ENCODE assay signal across 1 cellular context in the genomic region with DNA sequence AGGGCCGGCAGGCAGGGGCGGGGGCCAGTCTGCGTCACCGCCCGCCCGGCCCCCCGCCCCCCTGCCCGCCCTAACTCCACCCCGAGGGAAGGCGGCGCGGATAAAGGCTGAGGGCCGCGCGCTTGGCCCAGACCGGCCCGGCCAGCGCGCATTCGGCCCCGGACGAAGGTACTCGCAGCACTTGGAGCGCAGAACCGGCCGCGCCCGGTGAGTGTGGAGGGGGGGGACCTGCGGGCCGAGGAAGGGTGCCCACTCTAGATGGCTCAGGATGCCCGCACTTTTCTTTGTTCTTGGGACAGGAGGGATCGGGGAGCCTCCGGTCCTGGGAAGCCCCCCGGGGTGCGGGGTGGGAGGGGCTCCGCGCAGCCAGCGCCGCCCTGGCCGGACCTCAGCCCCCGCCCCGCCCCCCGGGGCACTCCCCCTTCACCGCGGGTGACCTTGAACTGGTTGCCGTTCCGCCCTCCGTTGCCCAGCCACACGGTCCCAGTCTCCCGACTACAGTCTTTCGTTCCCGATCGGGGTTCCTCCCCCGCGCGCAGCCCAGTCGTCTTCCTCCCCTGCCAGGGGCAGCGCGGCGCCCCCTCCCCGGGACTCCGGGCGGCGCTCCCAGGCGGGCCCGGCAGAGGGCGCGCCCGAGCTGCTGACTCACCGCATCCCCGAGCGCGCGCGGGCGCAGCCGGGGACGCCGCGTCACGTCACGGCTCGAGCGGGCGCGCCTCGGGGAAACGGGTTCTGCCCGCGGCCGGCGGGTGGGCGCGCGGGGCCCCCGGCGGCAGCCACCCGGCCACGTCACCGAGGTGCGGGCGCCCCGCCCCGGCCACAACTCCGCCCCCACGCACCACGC.
A peak's percentile ranks its signal among the peaks of the same experiment; 100 is the strongest.
TF ChIP-seq lines count a peak whose summit lies in the region.

Gene MIDN (plus strand): TSS at position 130 of the 844 bp plus-strand sequence. CDS start 1,714 bp downstream, outside the sequence.

TF ChIP-seq in HEK293, 187 proteins besides CTCF, POLR2A, EP300 and RAD21 (continued from another document and continues in another):
- TF ChIP-seq ZNF518A (tag by site-specific recombination; conservative IDR thresholded peaks at IDR 0.05; ENCODE audit: low read depth) (no peak), ZNF433 (tag by site-specific recombination; IDR thresholded peaks at IDR 0.05; ENCODE audit: low read depth) (no peak), ZNF514 (tag by site-specific recombination; IDR thresholded peaks at IDR 0.05) (no peak), TCF7L2 (IDR thresholded peaks at IDR 0.05; ENCODE audit: borderline replicate concordance, low read depth, low read length) (no peak), HOXA7 (CRISPR knock-in tag; IDR thresholded peaks at IDR 0.05; ENCODE audit: borderline replicate concordance) (no peak), BCL6B (tag by site-specific recombination; IDR thresholded peaks at IDR 0.05) (no peak), ZBTB8A (tag by site-specific recombination; IDR thresholded peaks at IDR 0.05) (peak; percentile 85), ZNF350 (tag by site-specific recombination; IDR thresholded peaks at IDR 0.05) (no peak), TRIM28 (IDR thresholded peaks at IDR 0.05; ENCODE audit: borderline replicate concordance, low read length) (no peak), ZNF600 (tag by site-specific recombination; IDR thresholded peaks at IDR 0.05) (peak; percentile 78), ZNF639 (tag by site-specific recombination; IDR thresholded peaks at IDR 0.05) (0 out of 2 replicates have a peak, but pooled peaks have one; percentile 18), ZNF211 (tag by site-specific recombination; IDR thresholded peaks at IDR 0.05; ENCODE audit: low read depth) (no peak), ZBTB20 (tag by site-specific recombination; IDR thresholded peaks at IDR 0.05) (no peak; the same call in 1 of the 2 replicates), ZNF670 (tag by site-specific recombination; IDR thresholded peaks at IDR 0.05; ENCODE audit: low read depth) (no peak), KLF10 (tag by site-specific recombination; IDR thresholded peaks at IDR 0.05) (peak; percentile 94), ZNF560 (tag by site-specific recombination; IDR thresholded peaks at IDR 0.05; ENCODE audit: borderline replicate concordance) (no peak), GLI4 (tag by site-specific recombination; IDR thresholded peaks at IDR 0.05) (no peak), KLF9 (tag by site-specific recombination; IDR thresholded peaks at IDR 0.05; ENCODE audit: low read depth) (peak; percentile 98), ELK4 (IDR thresholded peaks at IDR 0.05; ENCODE audit: borderline replicate concordance, low read depth, low read length) (no peak), ZNF416 (tag by site-specific recombination; IDR thresholded peaks at IDR 0.05) (no peak), ZNF548 (tag by site-specific recombination; IDR thresholded peaks at IDR 0.05) (no peak), GFI1B (tag by site-specific recombination; IDR thresholded peaks at IDR 0.05) (no peak), OSR2 (tag by site-specific recombination; IDR thresholded peaks at IDR 0.05) (0 out of 2 replicates have a peak, but pooled peaks have one; percentile 17), ZFP3 (tag by site-specific recombination; IDR thresholded peaks at IDR 0.05; ENCODE audit: low read depth) (no peak), ZNF10 (tag by site-specific recombination; IDR thresholded peaks at IDR 0.05) (no peak), ZNF174 (tag by site-specific recombination; IDR thresholded peaks at IDR 0.05) (no peak), ZNF404 (tag by site-specific recombination; IDR thresholded peaks at IDR 0.05) (no peak), ZNF157 (tag by site-specific recombination; IDR thresholded peaks at IDR 0.05) (no peak), SP2 (tag by site-specific recombination; IDR thresholded peaks at IDR 0.05) (peak; percentile 71), ZNF654 (tag by site-specific recombination; IDR thresholded peaks at IDR 0.05; ENCODE audit: low read depth) (no peak), SP3 (tag by site-specific recombination; IDR thresholded peaks at IDR 0.05) (peak; percentile 93), ZNF155 (tag by site-specific recombination; IDR thresholded peaks at IDR 0.05) (no peak)
- TF ChIP-seq, protein P1, sequence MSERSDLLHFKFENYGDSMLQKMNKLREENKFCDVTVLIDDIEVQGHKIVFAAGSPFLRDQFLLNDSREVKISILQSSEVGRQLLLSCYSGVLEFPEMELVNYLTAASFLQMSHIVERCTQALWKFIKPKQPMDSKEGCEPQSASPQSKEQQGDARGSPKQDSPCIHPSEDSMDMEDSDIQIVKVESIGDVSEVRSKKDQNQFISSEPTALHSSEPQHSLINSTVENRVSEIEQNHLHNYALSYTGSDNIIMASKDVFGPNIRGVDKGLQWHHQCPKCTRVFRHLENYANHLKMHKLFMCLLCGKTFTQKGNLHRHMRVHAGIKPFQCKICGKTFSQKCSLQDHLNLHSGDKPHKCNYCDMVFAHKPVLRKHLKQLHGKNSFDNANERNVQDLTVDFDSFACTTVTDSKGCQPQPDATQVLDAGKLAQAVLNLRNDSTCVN (tag by site-specific recombination; optimal IDR thresholded peaks at IDR 0.05), result peak; percentile 74
- TF ChIP-seq, protein P2, sequence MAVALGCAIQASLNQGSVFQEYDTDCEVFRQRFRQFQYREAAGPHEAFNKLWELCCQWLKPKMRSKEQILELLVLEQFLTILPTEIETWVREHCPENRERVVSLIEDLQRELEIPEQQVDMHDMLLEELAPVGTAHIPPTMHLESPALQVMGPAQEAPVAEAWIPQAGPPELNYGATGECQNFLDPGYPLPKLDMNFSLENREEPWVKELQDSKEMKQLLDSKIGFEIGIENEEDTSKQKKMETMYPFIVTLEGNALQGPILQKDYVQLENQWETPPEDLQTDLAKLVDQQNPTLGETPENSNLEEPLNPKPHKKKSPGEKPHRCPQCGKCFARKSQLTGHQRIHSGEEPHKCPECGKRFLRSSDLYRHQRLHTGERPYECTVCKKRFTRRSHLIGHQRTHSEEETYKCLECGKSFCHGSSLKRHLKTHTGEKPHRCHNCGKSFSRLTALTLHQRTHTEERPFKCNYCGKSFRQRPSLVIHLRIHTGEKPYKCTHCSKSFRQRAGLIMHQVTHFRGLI (tag by site-specific recombination; IDR thresholded peaks at IDR 0.05), result peak; percentile 52; the same call in 1 of the 2 replicates
- TF ChIP-seq, protein P3, sequence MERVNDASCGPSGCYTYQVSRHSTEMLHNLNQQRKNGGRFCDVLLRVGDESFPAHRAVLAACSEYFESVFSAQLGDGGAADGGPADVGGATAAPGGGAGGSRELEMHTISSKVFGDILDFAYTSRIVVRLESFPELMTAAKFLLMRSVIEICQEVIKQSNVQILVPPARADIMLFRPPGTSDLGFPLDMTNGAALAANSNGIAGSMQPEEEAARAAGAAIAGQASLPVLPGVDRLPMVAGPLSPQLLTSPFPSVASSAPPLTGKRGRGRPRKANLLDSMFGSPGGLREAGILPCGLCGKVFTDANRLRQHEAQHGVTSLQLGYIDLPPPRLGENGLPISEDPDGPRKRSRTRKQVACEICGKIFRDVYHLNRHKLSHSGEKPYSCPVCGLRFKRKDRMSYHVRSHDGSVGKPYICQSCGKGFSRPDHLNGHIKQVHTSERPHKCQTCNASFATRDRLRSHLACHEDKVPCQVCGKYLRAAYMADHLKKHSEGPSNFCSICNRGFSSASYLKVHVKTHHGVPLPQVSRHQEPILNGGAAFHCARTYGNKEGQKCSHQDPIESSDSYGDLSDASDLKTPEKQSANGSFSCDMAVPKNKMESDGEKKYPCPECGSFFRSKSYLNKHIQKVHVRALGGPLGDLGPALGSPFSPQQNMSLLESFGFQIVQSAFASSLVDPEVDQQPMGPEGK (tag by site-specific recombination; IDR thresholded peaks at IDR 0.05), result peak; percentile 95
- TF ChIP-seq, protein P4, sequence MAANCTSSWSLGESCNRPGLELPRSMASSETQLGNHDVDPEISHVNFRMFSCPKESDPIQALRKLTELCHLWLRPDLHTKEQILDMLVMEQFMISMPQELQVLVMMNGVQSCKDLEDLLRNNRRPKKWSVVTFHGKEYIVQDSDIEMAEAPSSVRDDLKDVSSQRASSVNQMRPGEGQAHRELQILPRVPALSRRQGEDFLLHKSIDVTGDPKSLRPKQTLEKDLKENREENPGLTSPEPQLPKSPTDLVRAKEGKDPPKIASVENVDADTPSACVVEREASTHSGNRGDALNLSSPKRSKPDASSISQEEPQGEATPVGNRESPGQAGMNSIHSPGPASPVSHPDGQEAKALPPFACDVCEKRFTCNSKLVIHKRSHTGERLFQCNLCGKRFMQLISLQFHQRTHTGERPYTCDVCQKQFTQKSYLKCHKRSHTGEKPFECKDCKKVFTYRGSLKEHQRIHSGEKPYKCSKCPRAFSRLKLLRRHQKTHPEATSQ (tag by site-specific recombination; IDR thresholded peaks at IDR 0.05), result no peak
- TF ChIP-seq, protein P5, sequence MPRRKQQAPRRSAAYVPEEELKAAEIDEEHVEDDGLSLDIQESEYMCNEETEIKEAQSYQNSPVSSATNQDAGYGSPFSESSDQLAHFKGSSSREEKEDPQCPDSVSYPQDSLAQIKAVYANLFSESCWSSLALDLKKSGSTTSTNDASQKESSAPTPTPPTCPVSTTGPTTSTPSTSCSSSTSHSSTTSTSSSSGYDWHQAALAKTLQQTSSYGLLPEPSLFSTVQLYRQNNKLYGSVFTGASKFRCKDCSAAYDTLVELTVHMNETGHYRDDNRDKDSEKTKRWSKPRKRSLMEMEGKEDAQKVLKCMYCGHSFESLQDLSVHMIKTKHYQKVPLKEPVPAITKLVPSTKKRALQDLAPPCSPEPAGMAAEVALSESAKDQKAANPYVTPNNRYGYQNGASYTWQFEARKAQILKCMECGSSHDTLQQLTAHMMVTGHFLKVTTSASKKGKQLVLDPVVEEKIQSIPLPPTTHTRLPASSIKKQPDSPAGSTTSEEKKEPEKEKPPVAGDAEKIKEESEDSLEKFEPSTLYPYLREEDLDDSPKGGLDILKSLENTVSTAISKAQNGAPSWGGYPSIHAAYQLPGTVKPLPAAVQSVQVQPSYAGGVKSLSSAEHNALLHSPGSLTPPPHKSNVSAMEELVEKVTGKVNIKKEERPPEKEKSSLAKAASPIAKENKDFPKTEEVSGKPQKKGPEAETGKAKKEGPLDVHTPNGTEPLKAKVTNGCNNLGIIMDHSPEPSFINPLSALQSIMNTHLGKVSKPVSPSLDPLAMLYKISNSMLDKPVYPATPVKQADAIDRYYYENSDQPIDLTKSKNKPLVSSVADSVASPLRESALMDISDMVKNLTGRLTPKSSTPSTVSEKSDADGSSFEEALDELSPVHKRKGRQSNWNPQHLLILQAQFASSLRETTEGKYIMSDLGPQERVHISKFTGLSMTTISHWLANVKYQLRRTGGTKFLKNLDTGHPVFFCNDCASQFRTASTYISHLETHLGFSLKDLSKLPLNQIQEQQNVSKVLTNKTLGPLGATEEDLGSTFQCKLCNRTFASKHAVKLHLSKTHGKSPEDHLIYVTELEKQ (tag by site-specific recombination; IDR thresholded peaks at IDR 0.05; ENCODE audit: borderline replicate concordance), result no peak
